ENCODE assay signal across 23 cellular contexts in genomic region chr7:149093228-149093627, GRCh38. TPM values are rescaled to one million over a fixed set of nuclear protein-coding genes. Genes with fewer than 3 reads are reported as not detected.
A peak's percentile ranks its signal among the peaks of the same experiment; 100 is the strongest.
DNase-seq lines count a peak whose midpoint lies in the region; ATAC-seq and TF ChIP-seq lines count a peak whose summit lies in the region.
"Had no signal": no experiment of that assay in that cellular context is flagged by ENCODE, and none has a peak within 500 bp of the region (broad histone marks: within the 10 kb centered on the region; RNA-seq: fewer than 3 reads in every experiment).

No MANE protein-coding gene starts in this region.

- no peak for ATAC-seq in stimulated activated naive CD8-positive, alpha-beta T cell treated with anti-CD3 and anti-CD28 coated beads, Interleukin-15, amount 100 ng/mL, for 72 hours
- no peak for ATAC-seq in stimulated activated naive CD8-positive, alpha-beta T cell treated with anti-CD3 and anti-CD28 coated beads, Interleukin-15, Interleukin-2, amounts not matched to agents 100 U/mL and 50 U/mL, for 24 hours
- no peak for ATAC-seq in HG03159 (IDR thresholded peaks at IDR 0.05; ENCODE audit: unreplicated experiment)
- ATAC-seq: activated T-cell treated with anti-CD3 and anti-CD28 coated beads, Interleukin-2, amount 50 U/mL, for 72 hours; esophagus mucosa; HCT116; pancreas; PC-3; stimulated activated effector memory CD8-positive, alpha-beta T cell treated with anti-CD3 and anti-CD28 coated beads, Interleukin-12 subunit alpha, Interleukin-12 subunit beta, amount 100 ng/mL, for 72 hours; T-helper 17 cell had no signal

- no peaks in the 10 kb centered on the region for H3K9me3 Mint-ChIP-seq in stimulated activated naive CD8-positive, alpha-beta T cell treated with anti-CD3 and anti-CD28 coated beads, Interleukin-15, amount 100 ng/mL, for 72 hours
- H3K9me3 Mint-ChIP-seq: activated naive CD4-positive, alpha-beta T cell treated with anti-CD3 and anti-CD28 coated beads, Interleukin-2, amount 50 U/mL, for 24 hours; activated T-cell treated with anti-CD3 and anti-CD28 coated beads, Interleukin-2, amount 50 U/mL, for 72 hours; stimulated activated effector memory CD8-positive, alpha-beta T cell treated with anti-CD3 and anti-CD28 coated beads, Interleukin-12 subunit alpha, Interleukin-12 subunit beta, amount 100 ng/mL, for 72 hours had no signal

- H3K27me3 ChIP-seq in hepatocyte (no peaks in the 10 kb centered on the region), esophagus squamous epithelium (no peaks in the 10 kb centered on the region), ascending aorta (no peaks in the 10 kb centered on the region)
- H3K27me3 ChIP-seq: pancreas had no signal

- H3K36me3 ChIP-seq in OCI-LY7 (ENCODE audit: insufficient read depth, low read length) (peaks cover 7% of the 10 kb centered on the region; the same call in 1 of the 2 replicates), hepatocyte (replicated peaks; ENCODE audit: insufficient read depth, low read depth) (no peaks in the 10 kb centered on the region), esophagus squamous epithelium (no peaks in the 10 kb centered on the region), ascending aorta (no peaks in the 10 kb centered on the region)
- H3K36me3 ChIP-seq: pancreas had no signal

- peaks cover 15% of the 10 kb centered on the region for H3K4me1 Mint-ChIP-seq in stimulated activated naive CD8-positive, alpha-beta T cell treated with anti-CD3 and anti-CD28 coated beads, Interleukin-15, amount 100 ng/mL, for 72 hours

- WGBS in hepatocyte (ENCODE audit: low lambda C conversion rate, missing lambda C conversion rate) = 22% methylated on average over 4 of the region's 4 CpGs
- 57 to 68% methylated on average over 4 of the region's 4 CpGs for WGBS in esophagus squamous epithelium, 2 donors

- H3K79me2 ChIP-seq in OCI-LY7 (ENCODE audit: insufficient read depth, low read depth, low read length) (peaks cover 10% of the 10 kb centered on the region; the same call in 1 of the 2 replicates), hepatocyte (peaks cover 20% of the 10 kb centered on the region)

- DNase-seq in stimulated activated naive CD8-positive, alpha-beta T cell treated with anti-CD3 and anti-CD28 coated beads, Interleukin-15, amount 100 ng/mL, for 72 hours = no peak
- no peak for DNase-seq in stimulated activated naive CD8-positive, alpha-beta T cell treated with anti-CD3 and anti-CD28 coated beads, Interleukin-15, Interleukin-2, amounts not matched to agents 100 U/mL and 50 U/mL, for 24 hours
- DNase-seq in OCI-LY7 (ENCODE audit: low spot score) (peak; percentile 14), hepatocyte (ENCODE audit: low spot score) (peak; percentile 33), esophagus squamous epithelium (lab: John Stamatoyannopoulos, UW) (no peak), NOMO-1 treated with dmso at 0.1 percent for 144 hours (lab: John Stamatoyannopoulos, UW; ENCODE audit: unreplicated experiment) (no peak), ascending aorta (ENCODE audit: low spot score in 2 of 2) (no peak)
- DNase-seq: activated CD4-positive, CD25-positive, alpha-beta regulatory T cell; activated T-cell treated with anti-CD3 and anti-CD28 coated beads, Interleukin-2, amount 50 U/mL, for 72 hours; DMS153; effector CD8-positive, alpha-beta T cell; mammary epithelial cell; NCI-H1694; NCI-H774; pancreas; PC-3; SHP77; T-helper 17 cell had no signal

- TF ChIP-seq CTCF in OCI-LY7 (conservative IDR thresholded peaks at IDR 0.05; ENCODE audit: low read length) (no peak), hepatocyte (IDR thresholded peaks at IDR 0.05; ENCODE audit: poor library complexity) (no peak), esophagus squamous epithelium (IDR thresholded peaks at IDR 0.05) (no peak), ascending aorta (IDR thresholded peaks at IDR 0.05) (no peak)

- no peaks in the 10 kb centered on the region for H3K9me3 ChIP-seq in OCI-LY7 (ENCODE audit: low read length)
- no peaks in the 10 kb centered on the region for H3K9me3 ChIP-seq in hepatocyte (ENCODE audit: low read depth)
- no peaks in the 10 kb centered on the region for H3K9me3 ChIP-seq in esophagus squamous epithelium
- H3K9me3 ChIP-seq in ascending aorta = no peaks in the 10 kb centered on the region
- H3K9me3 ChIP-seq: pancreas had no signal

- peak overlapping the region; percentile 8 to 63 for H3K27ac Mint-ChIP-seq in stimulated activated naive CD8-positive, alpha-beta T cell treated with anti-CD3 and anti-CD28 coated beads, Interleukin-15, amount 100 ng/mL, for 72 hours
- H3K27ac Mint-ChIP-seq: activated naive CD4-positive, alpha-beta T cell treated with anti-CD3 and anti-CD28 coated beads, Interleukin-2, amount 50 U/mL, for 24 hours; activated T-cell treated with anti-CD3 and anti-CD28 coated beads, Interleukin-2, amount 50 U/mL, for 72 hours; stimulated activated effector memory CD8-positive, alpha-beta T cell treated with anti-CD3 and anti-CD28 coated beads, Interleukin-12 subunit alpha, Interleukin-12 subunit beta, amount 100 ng/mL, for 72 hours; T-helper 17 cell had no signal

- no peak for TF ChIP-seq POLR2A in esophagus squamous epithelium (IDR thresholded peaks at IDR 0.05)

- POLR2A ChIA-PET in OCI-LY7 (lab: Charles Lee) = interaction anchor here (1.0 kb wide), 1 partner anchor 31 kb away, joined by 3 read pairs; no protein-coding TSS in a partner anchor

- H3K4me1 ChIP-seq in OCI-LY7 (ENCODE audit: insufficient read depth, low read length, poor library complexity, severe bottlenecking) (peaks cover 28% of the 10 kb centered on the region), hepatocyte (ENCODE audit: insufficient read depth) (peaks cover 5% of the 10 kb centered on the region), esophagus squamous epithelium (peaks cover 8 to 21% (median 11%) of the 10 kb centered on the region in 3 donors), ascending aorta (peaks cover 0 to 7% of the 10 kb centered on the region in 2 donors)

- intact Hi-C loops in OCI-LY7 (cut with micrococcal nuclease; ENCODE audit: unreplicated experiment) (no loop called here), esophagus squamous epithelium (cut with DNase I) (loop anchor here (5.0 kb wide), 1 partner anchor 86 kb away; no protein-coding TSS in a partner anchor), ascending aorta (cut with DNase I) (no loop called here)

- H4K20me1 ChIP-seq in OCI-LY7 (ENCODE audit: insufficient read depth, low read length) (no peaks in the 10 kb centered on the region), hepatocyte (ENCODE audit: insufficient read depth, poor library complexity, severe bottlenecking) (no peaks in the 10 kb centered on the region)

- H3K27ac ChIP-seq in OCI-LY7 (ENCODE audit: low read depth, low read length, poor library complexity, severe bottlenecking) = no peak overlapping the region
- H3K27ac ChIP-seq in hepatocyte = peak overlapping the region; percentile 49
- no peak overlapping the region for H3K27ac ChIP-seq in esophagus squamous epithelium
- H3K27ac ChIP-seq in ascending aorta = no peak overlapping the region
- H3K27ac ChIP-seq: pancreas had no signal

- H3K4me3 Mint-ChIP-seq in stimulated activated naive CD8-positive, alpha-beta T cell treated with anti-CD3 and anti-CD28 coated beads, Interleukin-15, amount 100 ng/mL, for 72 hours = no peak overlapping the region
- H3K4me3 Mint-ChIP-seq: activated naive CD4-positive, alpha-beta T cell treated with anti-CD3 and anti-CD28 coated beads, Interleukin-2, amount 50 U/mL, for 24 hours; activated T-cell treated with anti-CD3 and anti-CD28 coated beads, Interleukin-2, amount 50 U/mL, for 72 hours; T-helper 17 cell had no signal

- peak overlapping the region; percentile 45 for H3K4me2 ChIP-seq in OCI-LY7 (ENCODE audit: low read length)
- H3K4me2 ChIP-seq in hepatocyte = no peak overlapping the region

- H3K9me2 ChIP-seq in OCI-LY7 (ENCODE audit: insufficient read depth, low read length) (no peaks in the 10 kb centered on the region), hepatocyte (replicated peaks; ENCODE audit: insufficient read depth) (no peaks in the 10 kb centered on the region)

- CTCF ChIA-PET in OCI-LY7 (lab: Charles Lee; ENCODE audit: unreplicated experiment) = no interaction called here

- H3K27me3 Mint-ChIP-seq in stimulated activated naive CD8-positive, alpha-beta T cell treated with anti-CD3 and anti-CD28 coated beads, Interleukin-15, amount 100 ng/mL, for 72 hours = no peaks in the 10 kb centered on the region
- H3K27me3 Mint-ChIP-seq: activated naive CD4-positive, alpha-beta T cell treated with anti-CD3 and anti-CD28 coated beads, Interleukin-2, amount 50 U/mL, for 24 hours; T-helper 17 cell had no signal

- no peak overlapping the region for H3K4me3 ChIP-seq in OCI-LY7 (ENCODE audit: low read depth, low read length, poor library complexity, severe bottlenecking)
- H3K4me3 ChIP-seq in hepatocyte = no peak overlapping the region
- H3K4me3 ChIP-seq in esophagus squamous epithelium = no peak overlapping the region
- H3K4me3 ChIP-seq in ascending aorta = no peak overlapping the region
- H3K4me3 ChIP-seq: pancreas had no signal

- no TSS peak for BruUV-seq in OCI-LY7 (replicated peaks; lab: Mats Ljungman, UMichigan)

- peak overlapping the region; percentile 76 for H2AFZ ChIP-seq in OCI-LY7 (ENCODE audit: low read length)
- H2AFZ ChIP-seq in hepatocyte = no peak overlapping the region

RNA-seq across cellular contexts. Expression of gene ZNF786, which starts 2.7 kb away (rescaled TPM):
- 3.9 and 5.1 TPM in 2 replicates for total RNA-seq in OCI-LY7 (2014; rRNA removed; shearing (Covaris generic))
- total RNA-seq in OCI-LY7 (2022) (6.8 and 7.7 TPM in 2 replicates), hepatocyte (5.1 and 5.7 TPM in 2 replicates), esophagus squamous epithelium (10 to 100 TPM in 1 of 4 donors, 1 to 10 TPM in 3; 3.5 to 11.4 (median 6.1) TPM), ascending aorta (8.4 TPM)
- 4.9 and 6.9 TPM in 2 replicates for polyA plus RNA-seq in hepatocyte

RNA-seq across cellular contexts. Expression of gene ZNF425, which starts 32.9 kb away (rescaled TPM):
- total RNA-seq in OCI-LY7 (2014; rRNA removed; shearing (Covaris generic)) = 0.28 and 1.4 TPM in 2 replicates
- 1.1 and 1.6 TPM in 2 replicates for total RNA-seq in OCI-LY7 (2022)
- 2.7 and 3.9 TPM in 2 replicates for total RNA-seq in hepatocyte
- 3.3 and 4.2 TPM in 2 replicates for polyA plus RNA-seq in hepatocyte
- total RNA-seq in esophagus squamous epithelium = 1 to 10 TPM; 1.8 to 4.8 (median 3.7) TPM
- total RNA-seq in ascending aorta = not detected

RNA-seq across cellular contexts. Expression of gene ZNF398, which starts 54.0 kb away (rescaled TPM):
- 11.4 and 11.8 TPM in 2 replicates for total RNA-seq in OCI-LY7 (2014; rRNA removed; shearing (Covaris generic))
- 14.2 and 15.5 TPM in 2 replicates for total RNA-seq in OCI-LY7 (2022)
- total RNA-seq in hepatocyte = 10.7 and 12.5 TPM in 2 replicates
- 5.1 and 8.1 TPM in 2 replicates for polyA plus RNA-seq in hepatocyte
- 10 to 100 TPM in 3 of 4 donors, 1 to 10 TPM in 1; 8.9 to 20.8 (median 12.6) TPM for total RNA-seq in esophagus squamous epithelium
- total RNA-seq in ascending aorta = 19.6 TPM

Comparison
In these comparisons a context has a peak if more than half of its experiments do, and no peak if none do; other contexts are left out.
1. DNase-seq: peak in OCI-LY7 (single experiment) and hepatocyte (single experiment); none in stimulated activated naive CD8-positive, alpha-beta T cell treated with anti-CD3 and anti-CD28 coated beads, Interleukin-15, amount 100 ng/mL, for 72 hours (0 of 2), stimulated activated naive CD8-positive, alpha-beta T cell treated with anti-CD3 and anti-CD28 coated beads, Interleukin-15, Interleukin-2, amounts not matched to agents 100 U/mL and 50 U/mL, for 24 hours (single experiment), esophagus squamous epithelium (single experiment), NOMO-1 treated with dmso at 0.1 percent for 144 hours (single experiment) and ascending aorta (0 of 2).